ENCODE assay signal across 8 cellular contexts in genomic region chr5:70900533-70901271, GRCh38. TPM values are rescaled to one million over a fixed set of nuclear protein-coding genes. Genes with fewer than 3 reads are reported as not detected.
DNase-seq lines count a peak whose midpoint lies in the region; ATAC-seq and TF ChIP-seq lines count a peak whose summit lies in the region.
"Not testable (repeated sequence)": the region's sequence is repeated elsewhere in the genome, so short reads cannot be mapped to it uniquely, and the experiment has no call there.

Gene SERF1A, plus strand, starts transcription at chr5:70900669. Its CDS starts 201 bp downstream, at chr5:70900870.

- not testable (repeated sequence) for DNase-seq in activated CD4-positive, alpha-beta memory T cell treated with anti-CD3 and anti-CD28 coated beads for 36 hours; glutamatergic neuron; natural killer cell treated with Interleukin-12 subunit alpha and Interleukin-12 subunit beta and Interleukin-15 and Interleukin-18, amount 100 ng/mL, for 72 hours (ENCODE audit: low spot score); ureter (ENCODE audit: low spot score)

- H3K9me3 Mint-ChIP-seq in activated CD4-positive, alpha-beta memory T cell treated with anti-CD3 and anti-CD28 coated beads for 36 hours; glutamatergic neuron (ENCODE audit: unreplicated experiment); natural killer cell treated with Interleukin-12 subunit alpha and Interleukin-12 subunit beta and Interleukin-15 and Interleukin-18, amount 100 ng/mL, for 72 hours: not testable (repeated sequence)

- H3K4me3 Mint-ChIP-seq in activated CD4-positive, alpha-beta memory T cell treated with anti-CD3 and anti-CD28 coated beads for 36 hours; glutamatergic neuron (ENCODE audit: unreplicated experiment); natural killer cell treated with Interleukin-12 subunit alpha and Interleukin-12 subunit beta and Interleukin-15 and Interleukin-18, amount 100 ng/mL, for 72 hours: not testable (repeated sequence)

- H3K4me1 Mint-ChIP-seq in activated CD4-positive, alpha-beta memory T cell treated with anti-CD3 and anti-CD28 coated beads for 36 hours (ENCODE audit: low read depth); glutamatergic neuron (ENCODE audit: low read depth, unreplicated experiment); natural killer cell treated with Interleukin-12 subunit alpha and Interleukin-12 subunit beta and Interleukin-15 and Interleukin-18, amount 100 ng/mL, for 72 hours (ENCODE audit: low read depth in 2 of 2): not testable (repeated sequence)

- TF ChIP-seq CTCF in glutamatergic neuron (IDR thresholded peaks at IDR 0.05; ENCODE audit: partially characterized antibody, unreplicated experiment) = not testable (repeated sequence)

- ATAC-seq in GM18867 (IDR thresholded peaks at IDR 0.05; ENCODE audit: unreplicated experiment) = peak; percentile 93
- peak; percentile 95 for ATAC-seq in GM21515 (IDR thresholded peaks at IDR 0.05; ENCODE audit: unreplicated experiment)
- ATAC-seq in HG02870 (IDR thresholded peaks at IDR 0.05; ENCODE audit: unreplicated experiment) = peak; percentile 88
- peak; percentile 92 for ATAC-seq in HG03432 (IDR thresholded peaks at IDR 0.05; ENCODE audit: unreplicated experiment)
- ATAC-seq in natural killer cell treated with Interleukin-12 subunit alpha and Interleukin-12 subunit beta and Interleukin-15 and Interleukin-18, amount 100 ng/mL, for 72 hours = peak; percentile 96 to 97

- not testable (repeated sequence) for H3K27me3 Mint-ChIP-seq in activated CD4-positive, alpha-beta memory T cell treated with anti-CD3 and anti-CD28 coated beads for 36 hours; glutamatergic neuron (ENCODE audit: unreplicated experiment); natural killer cell treated with Interleukin-12 subunit alpha and Interleukin-12 subunit beta and Interleukin-15 and Interleukin-18, amount 100 ng/mL, for 72 hours

- intact Hi-C loops in activated CD4-positive, alpha-beta memory T cell treated with anti-CD3 and anti-CD28 coated beads for 36 hours (cut with micrococcal nuclease) = not testable (repeated sequence)

- POLR2A ChIA-PET in activated CD4-positive, alpha-beta memory T cell treated with anti-CD3 and anti-CD28 coated beads for 36 hours (lab: Charles Lee) = not testable (repeated sequence)

- CTCF ChIA-PET in activated CD4-positive, alpha-beta memory T cell treated with anti-CD3 and anti-CD28 coated beads for 36 hours (lab: Charles Lee) = not testable (repeated sequence)

- not testable (repeated sequence) for H3K36me3 Mint-ChIP-seq in activated CD4-positive, alpha-beta memory T cell treated with anti-CD3 and anti-CD28 coated beads for 36 hours; glutamatergic neuron (ENCODE audit: unreplicated experiment); natural killer cell treated with Interleukin-12 subunit alpha and Interleukin-12 subunit beta and Interleukin-15 and Interleukin-18, amount 100 ng/mL, for 72 hours

- H3K27ac Mint-ChIP-seq in activated CD4-positive, alpha-beta memory T cell treated with anti-CD3 and anti-CD28 coated beads for 36 hours; glutamatergic neuron (ENCODE audit: unreplicated experiment); natural killer cell treated with Interleukin-12 subunit alpha and Interleukin-12 subunit beta and Interleukin-15 and Interleukin-18, amount 100 ng/mL, for 72 hours: not testable (repeated sequence)

RNA-seq across cellular contexts. Expression of gene SERF1A, which starts in this region (rescaled TPM):
- total RNA-seq in activated CD4-positive, alpha-beta memory T cell treated with anti-CD3 and anti-CD28 coated beads for 36 hours = 10 to 100 TPM; 11.1 to 16.3 TPM
- 45.4 TPM for total RNA-seq in glutamatergic neuron (ENCODE audit: unreplicated experiment)
- 10 to 100 TPM; 10.8 to 11.3 TPM for total RNA-seq in natural killer cell treated with Interleukin-12 subunit alpha and Interleukin-12 subunit beta and Interleukin-15 and Interleukin-18, amount 100 ng/mL, for 72 hours
- total RNA-seq in ureter = 10.3 TPM
